ENCODE assay signal across 27 cellular contexts in genomic region chr5:180866985-180867384, GRCh38. TPM values are rescaled to one million over a fixed set of nuclear protein-coding genes. Genes with fewer than 3 reads are reported as not detected.
"Had no signal": no experiment of that assay in that cellular context is flagged by ENCODE, and none has a peak within 500 bp of the region (broad histone marks: within the 10 kb centered on the region; RNA-seq: fewer than 3 reads in every experiment).

No MANE protein-coding gene starts in this region.

- H3K4me3 ChIP-seq: heart right ventricle, left lung, lower lobe of right lung, ovary, sigmoid colon, thoracic aorta, upper lobe of right lung had no signal

- H3K27ac ChIP-seq: foreskin keratinocyte, heart right ventricle, left lung, lower lobe of right lung, ovary, thoracic aorta, upper lobe of right lung had no signal

- H3K36me3 ChIP-seq: heart right ventricle, left lung, lower lobe of right lung, ovary, sigmoid colon, thoracic aorta, upper lobe of right lung had no signal

- H3K4me1 ChIP-seq: foreskin keratinocyte, lower lobe of right lung, upper lobe of right lung had no signal

- H3K9me3 ChIP-seq: heart right ventricle, left lung, lower lobe of right lung, ovary, sigmoid colon, thoracic aorta, upper lobe of right lung had no signal

- DNase-seq: activated CD8-positive, alpha-beta memory T cell treated with anti-CD3 and anti-CD28 coated beads, Interleukin-2, amount 10 ng/mL, durations not matched to agents 7 days and 5 days; activated CD8-positive, alpha-beta T cell treated with anti-CD3 and anti-CD28 coated beads, Interleukin-2, amount 10 ng/mL, durations not matched to agents 7 days and 5 days; activated naive CD8-positive, alpha-beta T cell treated with anti-CD3 and anti-CD28 coated beads, Interleukin-2, amount 50 U/mL, for 24 hours; activated T-cell treated with anti-CD3 and anti-CD28 coated beads, Interleukin-2, amount 50 U/mL, for 48 hours; amygdala; caudate nucleus; endodermal cell; foreskin keratinocyte; heart right ventricle; kidney glomerular epithelial cell; left lung; lower lobe of right lung; mesenchymal stem cell; ovary; sigmoid colon; small intestine; stimulated activated CD4-positive, alpha-beta T cell treated with anti-CD3 and anti-CD28 coated beads, Interleukin-4, amount 100 ng/mL, for 24 hours; T-helper 2 cell; upper lobe of right lung had no signal

- H3K27me3 ChIP-seq: left lung, ovary, sigmoid colon, upper lobe of right lung had no signal

- ATAC-seq: activated CD8-positive, alpha-beta memory T cell treated with anti-CD3 and anti-CD28 coated beads, Interleukin-2, amount 10 ng/mL, durations not matched to agents 7 days and 5 days; activated CD8-positive, alpha-beta T cell treated with anti-CD3 and anti-CD28 coated beads, Interleukin-2, amount 10 ng/mL, durations not matched to agents 7 days and 5 days; activated naive CD8-positive, alpha-beta T cell treated with anti-CD3 and anti-CD28 coated beads, Interleukin-2, amount 50 U/mL, for 24 hours; esophagus mucosa; foreskin keratinocyte; heart right ventricle; left lung; lower lobe of right lung; stimulated activated effector memory CD8-positive, alpha-beta T cell treated with anti-CD3 and anti-CD28 coated beads, Interleukin-12 subunit alpha, Interleukin-12 subunit beta, amount 100 ng/mL, for 72 hours; upper lobe of right lung; WTC11 had no signal

RNA-seq across cellular contexts. Expression of gene BTNL8, which starts 32.0 kb away (rescaled TPM):
- total RNA-seq: activated CD8-positive, alpha-beta T cell treated with anti-CD3 and anti-CD28 coated beads, Interleukin-2, amount 10 ng/mL, durations not matched to agents 7 days and 5 days; chondrocyte; endodermal cell; esophagus mucosa; foreskin keratinocyte; glomerular endothelial cell; myocyte; progenitor cell of endocrine pancreas; thoracic aorta had no signal
